ENCODE assay signal across 17 cellular contexts in the genomic region with DNA sequence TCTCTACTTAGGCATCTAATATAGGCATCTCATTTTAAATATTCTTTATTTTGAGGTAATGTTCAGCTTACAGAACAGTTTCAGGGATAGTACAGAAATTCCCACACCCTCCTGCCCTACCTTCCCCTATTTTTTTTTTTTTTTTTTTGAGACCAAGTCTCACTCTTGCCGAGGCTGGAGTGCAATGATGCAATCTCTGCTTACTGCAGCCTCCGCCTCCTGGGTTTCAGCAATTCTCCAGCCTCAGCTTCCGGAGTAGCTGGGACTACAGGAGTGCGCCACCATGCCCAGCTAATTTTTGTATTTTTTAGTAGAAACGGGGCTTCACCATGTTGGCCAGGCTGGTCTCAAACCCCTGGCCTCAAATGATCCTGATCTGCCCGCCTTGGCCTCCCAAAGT.
DNase-seq lines count a peak whose midpoint lies in the region; ATAC-seq and TF ChIP-seq lines count a peak whose summit lies in the region.
"Had no signal": no experiment of that assay in that cellular context is flagged by ENCODE, and none has a peak within 500 bp of the region (broad histone marks: within the 10 kb centered on the region; RNA-seq: fewer than 3 reads in every experiment).

No MANE protein-coding gene starts in this region.

- TF ChIP-seq CTCF in lung (IDR thresholded peaks at IDR 0.05; ENCODE audit: control extremely low read depth, extremely low read depth) (no peak), GM20000 (IDR thresholded peaks at IDR 0.05; ENCODE audit: extremely low read depth, missing control alignments) (no peak), nephron progenitor cell (IDR thresholded peaks at IDR 0.05) (no peak)

- H3K4me1 Mint-ChIP-seq in central memory CD8-positive, alpha-beta T cell, result peaks cover 23% of the 10 kb centered on the region
- no peaks in the 10 kb centered on the region for H3K4me1 Mint-ChIP-seq in nephron progenitor cell

- no peaks in the 10 kb centered on the region for H3K27me3 ChIP-seq in lung (ENCODE audit: control insufficient read depth, insufficient read depth)
- H3K27me3 ChIP-seq: body of pancreas, colonic mucosa had no signal

- no peaks in the 10 kb centered on the region for H3K36me3 ChIP-seq in lung (ENCODE audit: control insufficient read depth in 2 of 2, insufficient read depth in 2 of 2, low read length in 2 of 2)
- H3K36me3 ChIP-seq: colonic mucosa had no signal

- H3K4me3 Mint-ChIP-seq in central memory CD8-positive, alpha-beta T cell, result peak overlapping the region; percentile 44
- H3K4me3 Mint-ChIP-seq in nephron progenitor cell, result no peak overlapping the region
- H3K4me3 Mint-ChIP-seq: B cell, type B pancreatic cell had no signal

- no peak overlapping the region for H3K27ac ChIP-seq in lung (ENCODE audit: low read depth in 1 of 2, low read length in 1 of 2)
- H3K27ac ChIP-seq: body of pancreas, colonic mucosa had no signal

- no peaks in the 10 kb centered on the region for H3K9me3 Mint-ChIP-seq in central memory CD8-positive, alpha-beta T cell
- H3K9me3 Mint-ChIP-seq in nephron progenitor cell, result no peaks in the 10 kb centered on the region
- H3K9me3 Mint-ChIP-seq: type B pancreatic cell had no signal

- H3K27me3 Mint-ChIP-seq in central memory CD8-positive, alpha-beta T cell, result no peaks in the 10 kb centered on the region
- H3K27me3 Mint-ChIP-seq in nephron progenitor cell (ENCODE audit: low read depth, poor library complexity), result no peaks in the 10 kb centered on the region
- H3K27me3 Mint-ChIP-seq: B cell, type B pancreatic cell had no signal

- H3K4me3 ChIP-seq in lung, result no peak overlapping the region
- H3K4me3 ChIP-seq: body of pancreas, colonic mucosa had no signal

- WGBS in lung, 2 donors, result 42 to 60% methylated on average over 6 of the region's 6 CpGs

- peaks cover 1% of the 10 kb centered on the region for H3K36me3 Mint-ChIP-seq in central memory CD8-positive, alpha-beta T cell (ENCODE audit: insufficient read depth)
- H3K36me3 Mint-ChIP-seq in nephron progenitor cell (ENCODE audit: low read depth), result peaks cover 32% of the 10 kb centered on the region

- H3K9me3 ChIP-seq in lung (ENCODE audit: control insufficient read depth in 2 of 2, insufficient read depth in 1 of 2, low read length in 1 of 2), result no peaks in the 10 kb centered on the region
- H3K9me3 ChIP-seq: body of pancreas, colonic mucosa had no signal

- peak; percentile 52 for DNase-seq in SIG-M5 treated with dmso at 0.1 percent for 504 hours (lab: John Stamatoyannopoulos, UW; ENCODE audit: unreplicated experiment)
- DNase-seq in SIG-M5 (lab: John Stamatoyannopoulos, UW), result no peak
- peak; percentile 77 for DNase-seq in MV-4-11 (lab: John Stamatoyannopoulos, UW)
- DNase-seq in central memory CD8-positive, alpha-beta T cell (ENCODE audit: low spot score in 2 of 2), result no peak
- DNase-seq in lung (ENCODE audit: low spot score), result peak; percentile 44
- DNase-seq in DMS153 treated with DMSO at 0.1 percent for 48 hours (lab: John Stamatoyannopoulos, UW; ENCODE audit: unreplicated experiment), result no peak
- no peak for DNase-seq in GM20000 (ENCODE audit: low spot score)
- DNase-seq in nephron progenitor cell, result no peak
- DNase-seq: 8988T; colonic mucosa; NCI-H187; occipital lobe; stimulated activated CD4-positive, alpha-beta T cell treated with anti-CD3 and anti-CD28 coated beads, Interleukin-12 subunit alpha, Interleukin-12 subunit beta, amount 100 ng/mL, for 4 hours; T1000 had no signal

- no peak overlapping the region for H3K27ac Mint-ChIP-seq in central memory CD8-positive, alpha-beta T cell (ENCODE audit: low read depth)
- no peak overlapping the region for H3K27ac Mint-ChIP-seq in nephron progenitor cell
- H3K27ac Mint-ChIP-seq: B cell, type B pancreatic cell had no signal

- H3K4me1 ChIP-seq in lung (ENCODE audit: control insufficient read depth in 2 of 2, insufficient read depth in 2 of 2, low read length in 2 of 2), result peaks cover 0 to 5% of the 10 kb centered on the region in 2 donors

- no peak for ATAC-seq in central memory CD8-positive, alpha-beta T cell (replicated peaks; ENCODE audit: extremely low read depth, poor library complexity, severe bottlenecking)
- ATAC-seq in lung (ENCODE audit: insufficient read depth, low FRiP score), result peak; percentile 45
- ATAC-seq: body of pancreas had no signal

Comparison
In these comparisons a context has a peak if more than half of its experiments do, and no peak if none do; other contexts are left out.
1. DNase-seq: peak in SIG-M5 treated with dmso at 0.1 percent for 504 hours (single experiment), MV-4-11 (single experiment) and lung (single experiment); none in SIG-M5 (single experiment), central memory CD8-positive, alpha-beta T cell (0 of 2), DMS153 treated with DMSO at 0.1 percent for 48 hours (single experiment), GM20000 (single experiment) and nephron progenitor cell (single experiment).